Comparison of ENCODE assay signal across 1 cellular context in genomic region chr2:40219141-40219540, GRCh38.
TF ChIP-seq lines count a peak whose summit lies in the region.

No MANE protein-coding gene starts in this region.

TF ChIP-seq in IMR-90, 13 proteins besides CTCF, POLR2A, EP300 and RAD21:
- TF ChIP-seq ELK1 (IDR thresholded peaks at IDR 0.05; ENCODE audit: borderline replicate concordance, low read depth, low read length), result no peak
- TF ChIP-seq FOS (IDR thresholded peaks at IDR 0.05; ENCODE audit: low read depth, low read length), result no peak
- no peak for TF ChIP-seq CHD1 (IDR thresholded peaks at IDR 0.05; ENCODE audit: low read depth, low read length)
- no peak for TF ChIP-seq RFX5 (IDR thresholded peaks at IDR 0.05; ENCODE audit: low read depth, low read length)
- TF ChIP-seq NFE2L2 (IDR thresholded peaks at IDR 0.05; ENCODE audit: low read depth, low read length), result no peak
- no peak for TF ChIP-seq MAFK (IDR thresholded peaks at IDR 0.05; ENCODE audit: low read depth, low read length)
- no peak for TF ChIP-seq CEBPB (IDR thresholded peaks at IDR 0.05; ENCODE audit: low read depth, low read length)
- TF ChIP-seq MAZ (IDR thresholded peaks at IDR 0.05; ENCODE audit: borderline replicate concordance, low read depth, low read length), result no peak
- TF ChIP-seq RCOR1 (IDR thresholded peaks at IDR 0.05; ENCODE audit: insufficient replicate concordance, low read length), result no peak
- no peak for TF ChIP-seq BHLHE40 (IDR thresholded peaks at IDR 0.05; ENCODE audit: low read depth, low read length)
- TF ChIP-seq MXI1 (IDR thresholded peaks at IDR 0.05; ENCODE audit: borderline replicate concordance, low read depth, low read length), result no peak
- TF ChIP-seq SMC3 (IDR thresholded peaks at IDR 0.05; ENCODE audit: low read depth, low read length), result no peak
- TF ChIP-seq USF2 (IDR thresholded peaks at IDR 0.05; ENCODE audit: low read depth, low read length), result no peak
